ENCODE assay signal across 25 cellular contexts in the genomic region with DNA sequence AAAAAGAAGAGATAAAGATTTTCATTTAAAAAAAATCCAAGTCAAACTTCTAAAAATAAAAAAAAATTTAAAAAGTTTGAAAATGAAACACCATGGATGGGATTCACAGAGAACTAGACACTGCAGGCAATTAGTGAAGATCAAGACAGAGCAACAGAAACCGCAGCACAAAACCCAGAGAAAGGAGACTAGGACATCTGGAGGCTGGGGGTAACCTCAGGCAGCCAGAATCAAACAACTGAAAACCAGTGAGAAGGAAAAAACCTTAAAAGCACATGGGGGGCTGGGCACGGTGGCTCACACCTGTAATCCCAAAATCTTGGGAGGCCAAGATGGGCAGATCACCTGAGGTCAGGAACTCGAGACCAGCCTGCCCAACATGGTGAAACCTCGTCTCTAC. TPM values are rescaled to one million over a fixed set of nuclear protein-coding genes. Genes with fewer than 3 reads are reported as not detected.
A peak's percentile ranks its signal among the peaks of the same experiment; 100 is the strongest.
DNase-seq lines count a peak whose midpoint lies in the region; ATAC-seq, FAIRE-seq and TF ChIP-seq lines count a peak whose summit lies in the region.
"Had no signal": no experiment of that assay in that cellular context is flagged by ENCODE, and none has a peak within 500 bp of the region (broad histone marks: within the 10 kb centered on the region; RNA-seq: fewer than 3 reads in every experiment).

No MANE protein-coding gene starts in this region.

- ATAC-seq in activated CD4-positive, alpha-beta T cell treated with anti-CD3 and anti-CD28 coated beads for 36 hours, result no peak
- no peak for ATAC-seq in activated CD8-positive, alpha-beta T cell treated with anti-CD3 and anti-CD28 coated beads, Interleukin-2, amount 10 ng/mL, durations not matched to agents 7 days and 5 days
- ATAC-seq in stimulated activated naive B cell treated with anti-CD40 and anti-IgM and Interleukin-4, amounts not matched to agents 10 μg/mL and 1 μg/mL and 100 μg/mL, for 72 hours (replicated peaks), result no peak
- ATAC-seq in HG03378 (IDR thresholded peaks at IDR 0.05; ENCODE audit: unreplicated experiment) (no peak), heart right ventricle (no peak)
- ATAC-seq: Panc1 had no signal

- no peaks in the 10 kb centered on the region for H3K9me3 Mint-ChIP-seq in activated CD4-positive, alpha-beta T cell treated with anti-CD3 and anti-CD28 coated beads for 36 hours (ENCODE audit: low read depth)
- H3K9me3 Mint-ChIP-seq in activated CD8-positive, alpha-beta T cell treated with anti-CD3 and anti-CD28 coated beads, Interleukin-2, amount 10 ng/mL, durations not matched to agents 7 days and 5 days (ENCODE audit: insufficient read depth), result no peaks in the 10 kb centered on the region
- no peaks in the 10 kb centered on the region for H3K9me3 Mint-ChIP-seq in stimulated activated naive B cell treated with anti-CD40 and anti-IgM and Interleukin-4, amounts not matched to agents 10 μg/mL and 1 μg/mL and 100 μg/mL, for 72 hours
- H3K9me3 Mint-ChIP-seq: CD8-positive, alpha-beta memory T cell had no signal

- DNase-seq in activated CD4-positive, alpha-beta T cell treated with anti-CD3 and anti-CD28 coated beads for 36 hours, result no peak
- no peak for DNase-seq in activated CD4-positive, alpha-beta T cell treated with anti-CD3 and anti-CD28 coated beads for 1 hour
- DNase-seq in Jurkat, Clone E6-1 (ENCODE audit: low read depth, low spot score), result peak; percentile 94
- no peak for DNase-seq in activated CD8-positive, alpha-beta T cell treated with anti-CD3 and anti-CD28 coated beads, Interleukin-2, amount 10 ng/mL, durations not matched to agents 7 days and 5 days
- DNase-seq in stimulated activated naive B cell treated with anti-CD40 and anti-IgM and Interleukin-4, amounts not matched to agents 10 μg/mL and 1 μg/mL and 100 μg/mL, for 72 hours, result no peak
- DNase-seq in D721Med (ENCODE audit: insufficient read length, low spot score) (no peak), heart right ventricle (no peak)
- DNase-seq: 8988T; CD8-positive, alpha-beta memory T cell; DMS 273 treated with DMSO at 0.1 percent for 48 hours; GF-D8; GOT3; KBM-7; NCI-H1048; NCI-H146; NCI-H2081 treated with DMSO at 0.1 percent for 48 hours; NCI-H510A; NCI-H774 had no signal

- H3K4me1 Mint-ChIP-seq in activated CD4-positive, alpha-beta T cell treated with anti-CD3 and anti-CD28 coated beads for 36 hours, result peaks cover 28% of the 10 kb centered on the region
- peaks cover 66% of the 10 kb centered on the region for H3K4me1 Mint-ChIP-seq in activated CD8-positive, alpha-beta T cell treated with anti-CD3 and anti-CD28 coated beads, Interleukin-2, amount 10 ng/mL, durations not matched to agents 7 days and 5 days (ENCODE audit: low read depth)
- peaks cover 8 to 31% of the 10 kb centered on the region in 2 donors for H3K4me1 Mint-ChIP-seq in stimulated activated naive B cell treated with anti-CD40 and anti-IgM and Interleukin-4, amounts not matched to agents 10 μg/mL and 1 μg/mL and 100 μg/mL, for 72 hours

- H3K36me3 Mint-ChIP-seq in activated CD4-positive, alpha-beta T cell treated with anti-CD3 and anti-CD28 coated beads for 36 hours (ENCODE audit: low read depth), result peaks cover 72% of the 10 kb centered on the region
- peaks cover 72% of the 10 kb centered on the region for H3K36me3 Mint-ChIP-seq in activated CD8-positive, alpha-beta T cell treated with anti-CD3 and anti-CD28 coated beads, Interleukin-2, amount 10 ng/mL, durations not matched to agents 7 days and 5 days (ENCODE audit: low read depth)
- peaks cover 63 to 78% of the 10 kb centered on the region in 2 donors for H3K36me3 Mint-ChIP-seq in stimulated activated naive B cell treated with anti-CD40 and anti-IgM and Interleukin-4, amounts not matched to agents 10 μg/mL and 1 μg/mL and 100 μg/mL, for 72 hours

- 94 to 97% methylated on average over 4 of the region's 4 CpGs for WGBS in heart right ventricle, 2 donors

- no peak overlapping the region for H3K4me3 Mint-ChIP-seq in activated CD4-positive, alpha-beta T cell treated with anti-CD3 and anti-CD28 coated beads for 36 hours
- no peak overlapping the region for H3K4me3 Mint-ChIP-seq in activated CD8-positive, alpha-beta T cell treated with anti-CD3 and anti-CD28 coated beads, Interleukin-2, amount 10 ng/mL, durations not matched to agents 7 days and 5 days
- no peak overlapping the region for H3K4me3 Mint-ChIP-seq in stimulated activated naive B cell treated with anti-CD40 and anti-IgM and Interleukin-4, amounts not matched to agents 10 μg/mL and 1 μg/mL and 100 μg/mL, for 72 hours

- peak overlapping the region; percentile 46 for H3K4me3 ChIP-seq in Jurkat, Clone E6-1 (ENCODE audit: low read length)
- H3K4me3 ChIP-seq in heart right ventricle, result no peak overlapping the region

- TF ChIP-seq CTCF in D721Med (IDR thresholded peaks at IDR 0.05; ENCODE audit: insufficient read depth, missing control alignments) (no peak), heart right ventricle (IDR thresholded peaks at IDR 0.05) (no peak)

- peaks cover 0 to 100% (median 72%) of the 10 kb centered on the region in 9 donors for H3K36me3 ChIP-seq in heart right ventricle

- no peaks in the 10 kb centered on the region for H3K27me3 ChIP-seq in heart right ventricle

- intact Hi-C loops in activated CD4-positive, alpha-beta T cell treated with anti-CD3 and anti-CD28 coated beads for 36 hours (cut with DNase I, micrococcal nuclease), result no loop called here
- intact Hi-C loops in heart right ventricle (cut with DNase I), result loop anchor here in 2 of 10 donors (5.0 to 10.0 kb wide), 3 partner anchors 50 to 222 kb away; a partner anchor contains a TSS

- no peak overlapping the region for H3K27ac ChIP-seq in heart right ventricle

- POLR2A ChIA-PET in activated CD4-positive, alpha-beta T cell treated with anti-CD3 and anti-CD28 coated beads for 36 hours (lab: Charles Lee), result no interaction called here
- POLR2A ChIA-PET in activated CD8-positive, alpha-beta T cell treated with anti-CD3 and anti-CD28 coated beads, Interleukin-2, amount 10 ng/mL, durations not matched to agents 7 days and 5 days (lab: Charles Lee), result no interaction called here

- H3K9me3 ChIP-seq in heart right ventricle, result no peaks in the 10 kb centered on the region

- peak overlapping the region; percentile 15 for H3K27ac Mint-ChIP-seq in activated CD4-positive, alpha-beta T cell treated with anti-CD3 and anti-CD28 coated beads for 36 hours
- peak overlapping the region; percentile 10 for H3K27ac Mint-ChIP-seq in activated CD8-positive, alpha-beta T cell treated with anti-CD3 and anti-CD28 coated beads, Interleukin-2, amount 10 ng/mL, durations not matched to agents 7 days and 5 days
- H3K27ac Mint-ChIP-seq in stimulated activated naive B cell treated with anti-CD40 and anti-IgM and Interleukin-4, amounts not matched to agents 10 μg/mL and 1 μg/mL and 100 μg/mL, for 72 hours, result peak overlapping the region; percentile 86

- CTCF ChIA-PET in activated CD4-positive, alpha-beta T cell treated with anti-CD3 and anti-CD28 coated beads for 36 hours (lab: Charles Lee), result interaction anchor here (0.7 to 1.2 kb wide), 2 partner anchors 12 to 196 kb away, joined by 4 to 5 read pairs; no protein-coding TSS in a partner anchor
- CTCF ChIA-PET in activated CD8-positive, alpha-beta T cell treated with anti-CD3 and anti-CD28 coated beads, Interleukin-2, amount 10 ng/mL, durations not matched to agents 7 days and 5 days (lab: Charles Lee), result interaction anchor here (3.5 kb wide), 1 partner anchor 23 kb away, joined by 22 read pairs; no protein-coding TSS in a partner anchor

- no peaks in the 10 kb centered on the region for H3K27me3 Mint-ChIP-seq in activated CD4-positive, alpha-beta T cell treated with anti-CD3 and anti-CD28 coated beads for 36 hours
- H3K27me3 Mint-ChIP-seq in activated CD8-positive, alpha-beta T cell treated with anti-CD3 and anti-CD28 coated beads, Interleukin-2, amount 10 ng/mL, durations not matched to agents 7 days and 5 days (ENCODE audit: low read depth), result no peaks in the 10 kb centered on the region
- no peaks in the 10 kb centered on the region for H3K27me3 Mint-ChIP-seq in stimulated activated naive B cell treated with anti-CD40 and anti-IgM and Interleukin-4, amounts not matched to agents 10 μg/mL and 1 μg/mL and 100 μg/mL, for 72 hours
- H3K27me3 Mint-ChIP-seq: CD8-positive, alpha-beta memory T cell had no signal

- no peak for FAIRE-seq in D721Med (lab: Jason Lieb, UNC)
- FAIRE-seq: GM12891 had no signal

- peaks cover 0 to 7% (median 0%) of the 10 kb centered on the region in 9 donors for H3K4me1 ChIP-seq in heart right ventricle

RNA-seq across cellular contexts. Expression of a gene that starts 30.6 kb away (rescaled TPM):
- total RNA-seq in activated CD4-positive, alpha-beta T cell treated with anti-CD3 and anti-CD28 coated beads for 36 hours, result not detected
- polyA plus RNA-seq in Jurkat, Clone E6-1 (2012; ENCODE audit: insufficient read depth, insufficient read length), result not detected
- not detected for total RNA-seq in activated CD8-positive, alpha-beta T cell treated with anti-CD3 and anti-CD28 coated beads, Interleukin-2, amount 10 ng/mL, durations not matched to agents 7 days and 5 days
- not detected for total RNA-seq in heart right ventricle
- not detected for polyA plus RNA-seq in heart right ventricle
- total RNA-seq: CD8-positive, alpha-beta memory T cell; Daoy; M059J; SK-MEL-5 had no signal
- polyA plus RNA-seq: BJ; CD8-positive, alpha-beta memory T cell had no signal

RNA-seq across cellular contexts. Expression of a gene that starts 44.0 kb away (rescaled TPM):
- 10 to 100 TPM; 49.4 to 64.5 TPM for total RNA-seq in activated CD4-positive, alpha-beta T cell treated with anti-CD3 and anti-CD28 coated beads for 36 hours
- 320 TPM for polyA plus RNA-seq in Jurkat, Clone E6-1 (2012; ENCODE audit: insufficient read depth, insufficient read length)
- 100 to 1,000 TPM; 209 to 217 TPM for total RNA-seq in activated CD8-positive, alpha-beta T cell treated with anti-CD3 and anti-CD28 coated beads, Interleukin-2, amount 10 ng/mL, durations not matched to agents 7 days and 5 days
- total RNA-seq in heart right ventricle, result 10 to 100 TPM; 12.7 to 35.7 (median 24.8) TPM
- 10 to 100 TPM; 40.8 to 76.3 TPM for polyA plus RNA-seq in heart right ventricle

RNA-seq across cellular contexts. Expression of a gene that starts 50.9 kb away (rescaled TPM):
- 100 to 1,000 TPM; 165 to 198 TPM for total RNA-seq in activated CD4-positive, alpha-beta T cell treated with anti-CD3 and anti-CD28 coated beads for 36 hours
- polyA plus RNA-seq in Jurkat, Clone E6-1 (2012; ENCODE audit: insufficient read depth, insufficient read length), result 98.6 TPM
- total RNA-seq in activated CD8-positive, alpha-beta T cell treated with anti-CD3 and anti-CD28 coated beads, Interleukin-2, amount 10 ng/mL, durations not matched to agents 7 days and 5 days, result 100 to 1,000 TPM; 134 to 144 TPM
- total RNA-seq in heart right ventricle, result 10 to 100 TPM; 59.0 to 84.8 (median 67.1) TPM
- polyA plus RNA-seq in heart right ventricle, result 10 to 100 TPM; 22.2 to 24.9 TPM

Comparison
In these comparisons a context has a peak if more than half of its experiments do, and no peak if none do; other contexts are left out.
1. H3K27ac Mint-ChIP-seq: peak in every context shown above with its lines; median percentile 86 in stimulated activated naive B cell treated with anti-CD40 and anti-IgM and Interleukin-4, amounts not matched to agents 10 μg/mL and 1 μg/mL and 100 μg/mL, for 72 hours; 15 in activated CD4-positive, alpha-beta T cell treated with anti-CD3 and anti-CD28 coated beads for 36 hours; 10 in activated CD8-positive, alpha-beta T cell treated with anti-CD3 and anti-CD28 coated beads, Interleukin-2, amount 10 ng/mL, durations not matched to agents 7 days and 5 days.